In genomic region chr20:57468523-57469417, GRCh38 we compare ENCODE assay signal across 1 cellular context.
TF ChIP-seq lines count a peak whose summit lies in the region.

No MANE protein-coding gene starts in this region.

TF ChIP-seq in H1, 55 proteins besides CTCF, POLR2A, EP300 and RAD21:
- TF ChIP-seq BCL11A (IDR thresholded peaks at IDR 0.05; ENCODE audit: low read depth in 2 of 2, low read length in 2 of 2), result no peak
- TF ChIP-seq CTBP2 (IDR thresholded peaks at IDR 0.05; ENCODE audit: borderline replicate concordance, insufficient read depth, insufficient read length, low read length), result no peak
- TF ChIP-seq CBX8 (IDR thresholded peaks at IDR 0.05; ENCODE audit: borderline replicate concordance, low read depth, low read length), result no peak
- no peak for TF ChIP-seq E2F6 (IDR thresholded peaks at IDR 0.05)
- TF ChIP-seq TAF1 (IDR thresholded peaks at IDR 0.05; ENCODE audit: low read depth, low read length), result no peak
- TF ChIP-seq SAP30 (IDR thresholded peaks at IDR 0.05; ENCODE audit: insufficient read depth, insufficient replicate concordance, low read length), result no peak
- no peak for TF ChIP-seq MAFK (IDR thresholded peaks at IDR 0.05; ENCODE audit: low read depth, low read length)
- TF ChIP-seq GABPA (IDR thresholded peaks at IDR 0.05; ENCODE audit: borderline replicate concordance, insufficient read depth, low read length), result no peak
